In genomic region chr19:1252818-1253513, GRCh38 we compare ENCODE assay signal across 1 cellular context.
A peak's percentile ranks its signal among the peaks of the same experiment; 100 is the strongest.
TF ChIP-seq lines count a peak whose summit lies in the region.

No MANE protein-coding gene starts in this region.

TF ChIP-seq in SK-N-SH, 30 proteins besides CTCF, POLR2A, EP300 and RAD21 (continued from another document):
- no peak for TF ChIP-seq IRF3 (IDR thresholded peaks at IDR 0.05; ENCODE audit: low read depth, low read length)
- TF ChIP-seq SIN3A (IDR thresholded peaks at IDR 0.05; ENCODE audit: borderline replicate concordance, low read depth, low read length) = no peak
- TF ChIP-seq TEAD4 (IDR thresholded peaks at IDR 0.05; ENCODE audit: borderline replicate concordance, insufficient read depth) = no peak
- TF ChIP-seq NRF1 (IDR thresholded peaks at IDR 0.05; ENCODE audit: low read depth, low read length) = peak; percentile 33; the same call in 1 of the 2 replicates
- 0 out of 2 replicates have a peak, but pooled peaks have one; percentile 16 for TF ChIP-seq YY1 (IDR thresholded peaks at IDR 0.05; ENCODE audit: low read depth)
- TF ChIP-seq CHD2 (IDR thresholded peaks at IDR 0.05; ENCODE audit: low read length, partially characterized antibody) = peak; percentile 18
- TF ChIP-seq MXI1 (IDR thresholded peaks at IDR 0.05; ENCODE audit: low read depth, low read length) = no peak
- TF ChIP-seq RXRA (IDR thresholded peaks at IDR 0.05; ENCODE audit: borderline replicate concordance, low read depth) = peak; percentile 44; the same call in 1 of the 2 replicates
- peak; percentile 16 for TF ChIP-seq MAX (IDR thresholded peaks at IDR 0.05; ENCODE audit: low read depth)
- no peak for TF ChIP-seq TAF1 (IDR thresholded peaks at IDR 0.05; ENCODE audit: borderline replicate concordance, low read depth, low read length)
- TF ChIP-seq GABPA (IDR thresholded peaks at IDR 0.05; ENCODE audit: low read depth) = peak; percentile 37; the same call in 1 of the 2 replicates
- TF ChIP-seq ELF1 (IDR thresholded peaks at IDR 0.05) = peak; percentile 49
- TF ChIP-seq USF1 (IDR thresholded peaks at IDR 0.05; ENCODE audit: borderline replicate concordance, low read depth) = no peak
- no peak for TF ChIP-seq FOXM1 (IDR thresholded peaks at IDR 0.05; ENCODE audit: low read depth)
- no peak for TF ChIP-seq RFX5 (IDR thresholded peaks at IDR 0.05; ENCODE audit: low read length)
- no peak for TF ChIP-seq RCOR1 (IDR thresholded peaks at IDR 0.05; ENCODE audit: low read length)
- TF ChIP-seq FOSL2 (IDR thresholded peaks at IDR 0.05; ENCODE audit: borderline replicate concordance, low read depth) = peak; percentile 74
- TF ChIP-seq NFIC (IDR thresholded peaks at IDR 0.05; ENCODE audit: borderline replicate concordance) = peak; percentile 68
- TF ChIP-seq SMC3 (IDR thresholded peaks at IDR 0.05; ENCODE audit: low read depth, low read length) = no peak
- no peak for TF ChIP-seq ZBTB33 (IDR thresholded peaks at IDR 0.05; ENCODE audit: borderline replicate concordance, low read depth)
- no peak for TF ChIP-seq EZH2phosphoT487 (IDR thresholded peaks at IDR 0.05; ENCODE audit: borderline replicate concordance, low read depth)
- TF ChIP-seq POLR2AphosphoS5 (IDR thresholded peaks at IDR 0.05; ENCODE audit: low read depth, low read length) = no peak
- TF ChIP-seq PBX3 (IDR thresholded peaks at IDR 0.05) = peak; percentile 47
